19 cellular contexts compared by ENCODE assay signal in genomic region chr20:53445276-53445675, GRCh38.
DNase-seq lines count a peak whose midpoint lies in the region; ATAC-seq, FAIRE-seq and TF ChIP-seq lines count a peak whose summit lies in the region.
"Had no signal": no experiment of that assay in that cellular context is flagged by ENCODE, and none has a peak within 500 bp of the region (broad histone marks: within the 10 kb centered on the region; RNA-seq: fewer than 3 reads in every experiment).

No MANE protein-coding gene starts in this region.

- H3K9me3 ChIP-seq in fibroblast of lung (ENCODE audit: control insufficient read depth, insufficient read depth, low read depth, low read length) (no peaks in the 10 kb centered on the region), mesenchymal stem cell (ENCODE audit: control insufficient read depth, low read length) (peaks cover 24% of the 10 kb centered on the region)
- H3K9me3 ChIP-seq: HAP-1, SK-N-SH had no signal

- no peaks in the 10 kb centered on the region for H4K20me1 ChIP-seq in fibroblast of lung (ENCODE audit: control insufficient read depth, extremely low read depth, insufficient read depth, low read length)
- H4K20me1 ChIP-seq: BLaER1 treated with 17β-estradiol and CSF1 and Interleukin-3, amounts not matched to agents 10 nM and 100 nM had no signal

- no peaks in the 10 kb centered on the region for H3K27me3 ChIP-seq in fibroblast of lung (ENCODE audit: control insufficient read depth, insufficient read depth, low read length)
- H3K27me3 ChIP-seq in mesenchymal stem cell (ENCODE audit: control insufficient read depth in 1 of 2, insufficient read depth in 1 of 2, low read length in 2 of 2): no peaks in the 10 kb centered on the region
- H3K27me3 ChIP-seq: BLaER1 treated with 17β-estradiol and CSF1 and Interleukin-3, amounts not matched to agents 10 nM and 100 nM had no signal

- H3K4me3 ChIP-seq in fibroblast of lung (replicated peaks in 1 of 4; ENCODE audit: control extremely low read depth in 1 of 4, insufficient read depth in 1 of 4, low read depth in 3 of 4, low read length in 4 of 4) (no peak overlapping the region), mesenchymal stem cell (ENCODE audit: insufficient read depth in 1 of 2, low read depth in 1 of 2, low read length in 2 of 2) (no peak overlapping the region)
- H3K4me3 ChIP-seq: BLaER1 treated with 17β-estradiol and CSF1 and Interleukin-3, amounts not matched to agents 10 nM and 100 nM; HAP-1 had no signal

- H2AFZ ChIP-seq in fibroblast of lung (ENCODE audit: low read length): no peak overlapping the region
- H2AFZ ChIP-seq in mesenchymal stem cell (ENCODE audit: low read depth, low read length): no peak overlapping the region

- H2BK12ac ChIP-seq in mesenchymal stem cell (ENCODE audit: low read length in 2 of 2): no peak overlapping the region

- H2AK5ac ChIP-seq in mesenchymal stem cell (ENCODE audit: low read length, severe bottlenecking): no peak overlapping the region

- H3K36me3 ChIP-seq in fibroblast of lung (ENCODE audit: control insufficient read depth, insufficient read depth, low read length): no peaks in the 10 kb centered on the region
- H3K36me3 ChIP-seq in mesenchymal stem cell (ENCODE audit: control insufficient read depth in 1 of 2, insufficient read depth in 2 of 2, low read depth in 1 of 2, low read length in 2 of 2): no peaks in the 10 kb centered on the region
- H3K36me3 ChIP-seq: HAP-1 had no signal

- ATAC-seq in GM21529 (IDR thresholded peaks at IDR 0.05; ENCODE audit: unreplicated experiment): no peak
- ATAC-seq in HG03457 (IDR thresholded peaks at IDR 0.05; ENCODE audit: unreplicated experiment): no peak
- ATAC-seq: CD8-positive, alpha-beta T cell had no signal

- no peaks in the 10 kb centered on the region for H3K79me1 ChIP-seq in mesenchymal stem cell (replicated peaks; ENCODE audit: low read length, poor library complexity, severe bottlenecking)

- peak; percentile 32 for DNase-seq in AG20443 (ENCODE audit: low spot score)
- peak; percentile 90 for DNase-seq in NCI-H446 treated with DMSO at 0.1 percent for 48 hours (lab: John Stamatoyannopoulos, UW)
- DNase-seq in fibroblast of lung (ENCODE audit: low read depth in 2 of 2): peak; percentile 8 to 41
- peak; percentile 87 for DNase-seq in mesenchymal stem cell
- no peak for DNase-seq in NCI-H1930 (lab: John Stamatoyannopoulos, UW)
- DNase-seq in GM19239 (ENCODE audit: insufficient read length, low spot score): no peak
- DNase-seq: CD8-positive, alpha-beta T cell; DMS79; NCI-H1105; NCI-H524; NCI-H82; SHP77 treated with DMSO at 0.1 percent for 48 hours; SK-N-SH had no signal

- peak overlapping the region; percentile 3 to 35 for H3K18ac ChIP-seq in mesenchymal stem cell (ENCODE audit: low read depth in 1 of 2, low read length in 2 of 2)

- H3K23ac ChIP-seq in mesenchymal stem cell (ENCODE audit: low read length in 2 of 2): no peak overlapping the region

- H2BK120ac ChIP-seq in mesenchymal stem cell (ENCODE audit: low read depth, low read length): no peak overlapping the region

- no peak overlapping the region for H4K8ac ChIP-seq in mesenchymal stem cell (ENCODE audit: low read length)

- no peak overlapping the region for H2BK15ac ChIP-seq in mesenchymal stem cell (ENCODE audit: low read depth, poor library complexity, severe bottlenecking)

- H3K27ac ChIP-seq in fibroblast of lung (ENCODE audit: insufficient read depth, low read length) (no peak overlapping the region), mesenchymal stem cell (ENCODE audit: low read length, poor library complexity, severe bottlenecking) (no peak overlapping the region)
- H3K27ac ChIP-seq: BLaER1 treated with 17β-estradiol and CSF1 and Interleukin-3, amounts not matched to agents 10 nM and 100 nM had no signal

- H3K4me1 ChIP-seq in fibroblast of lung (ENCODE audit: control insufficient read depth, extremely low read depth, insufficient read depth, low read length) (no peaks in the 10 kb centered on the region), mesenchymal stem cell (ENCODE audit: control insufficient read depth, insufficient read depth, low read depth, low read length) (no peaks in the 10 kb centered on the region)
- H3K4me1 ChIP-seq: HAP-1 had no signal

- H2BK5ac ChIP-seq in mesenchymal stem cell (ENCODE audit: low read depth, low read length, poor library complexity, severe bottlenecking): no peak overlapping the region

- no peak overlapping the region for H3K14ac ChIP-seq in mesenchymal stem cell (ENCODE audit: low read length in 2 of 2)

- H3K4ac ChIP-seq in mesenchymal stem cell (ENCODE audit: low read depth in 1 of 2, low read length in 2 of 2): no peak overlapping the region

- FAIRE-seq in GM19239 (lab: Jason Lieb, UNC): no peak
- FAIRE-seq: GM12892, GM18507 had no signal

- no peak overlapping the region for H3K9ac ChIP-seq in fibroblast of lung (ENCODE audit: insufficient read depth, low read length)
- H3K9ac ChIP-seq in mesenchymal stem cell (ENCODE audit: low read length): peak overlapping the region; percentile 57
- H3K9ac ChIP-seq: BLaER1 treated with 17β-estradiol and CSF1 and Interleukin-3, amounts not matched to agents 10 nM and 100 nM; SK-N-SH had no signal

- H4K91ac ChIP-seq in mesenchymal stem cell (ENCODE audit: low read length): no peak overlapping the region

- WGBS in mesenchymal stem cell: 70% methylated on average over 4 of the region's 7 CpGs

- no peak for TF ChIP-seq CTCF in fibroblast of lung (conservative IDR thresholded peaks at IDR 0.05 in 1 of 2, IDR thresholded peaks at IDR 0.05 in 1 of 2; ENCODE audit: low read depth in 1 of 2, low read length in 2 of 2)

- no peaks in the 10 kb centered on the region for H3K79me2 ChIP-seq in fibroblast of lung (ENCODE audit: control insufficient read depth, insufficient read depth, low read length)

- H3K4me2 ChIP-seq in fibroblast of lung (ENCODE audit: extremely low read depth, insufficient read depth, low read length) (no peak overlapping the region), mesenchymal stem cell (ENCODE audit: low read length, poor library complexity, severe bottlenecking) (no peak overlapping the region)
- H3K4me2 ChIP-seq: BLaER1 treated with 17β-estradiol and CSF1 and Interleukin-3, amounts not matched to agents 10 nM and 100 nM; SK-N-SH had no signal

Comparison
In these comparisons a context has a peak if more than half of its experiments do, and no peak if none do; other contexts are left out.
1. DNase-seq: peak in AG20443 (single experiment), NCI-H446 treated with DMSO at 0.1 percent for 48 hours (single experiment), fibroblast of lung (2 of 2) and mesenchymal stem cell (single experiment); none in NCI-H1930 (0 of 2) and GM19239 (single experiment).